ENCODE assay signal across 18 cellular contexts in the genomic region with DNA sequence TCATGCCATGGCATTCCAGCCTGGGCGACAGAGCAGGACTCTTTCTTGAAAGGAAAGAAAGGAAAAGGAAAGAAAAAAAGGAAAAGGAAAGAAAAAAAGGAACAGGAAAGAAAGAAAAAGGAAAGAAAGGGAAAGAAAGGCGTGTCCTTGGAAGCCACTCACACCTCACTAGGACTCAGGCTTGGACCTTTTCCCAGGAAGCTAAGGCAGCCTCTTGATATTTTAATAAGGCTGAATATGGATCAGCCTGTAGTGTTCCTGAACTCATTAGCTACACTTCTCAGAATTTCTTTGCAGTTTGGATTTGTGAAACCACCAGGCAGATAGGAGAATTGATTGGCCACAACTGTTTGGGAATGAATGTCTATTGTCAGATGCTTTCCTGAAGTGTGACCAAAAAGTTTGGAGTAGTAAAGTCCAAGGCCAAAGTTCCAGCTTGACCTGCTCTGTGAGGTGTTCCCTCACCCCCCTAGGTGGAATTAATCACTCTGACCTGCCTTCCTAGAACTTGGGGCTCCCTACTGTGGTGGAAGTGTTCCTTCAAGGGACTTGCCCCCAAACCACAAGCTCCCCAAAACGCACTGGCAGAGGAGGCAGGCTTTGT. TPM values are rescaled to one million over a fixed set of nuclear protein-coding genes. Genes with fewer than 3 reads are reported as not detected.
"Had no signal": no experiment of that assay in that cellular context is flagged by ENCODE, and none has a peak within 500 bp of the region (broad histone marks: within the 10 kb centered on the region; RNA-seq: fewer than 3 reads in every experiment).

No MANE protein-coding gene starts in this region.

- H3K9me3 ChIP-seq: adrenal gland, esophagus squamous epithelium, lower lobe of right lung, thyroid gland had no signal

- H3K27me3 Mint-ChIP-seq: natural killer cell treated with Interleukin-12 subunit alpha and Interleukin-12 subunit beta and Interleukin-15 and Interleukin-18, amount 100 ng/mL, for 72 hours had no signal

- H3K36me3 ChIP-seq: adrenal gland, esophagus squamous epithelium, lower lobe of right lung, thyroid gland, WERI-Rb-1 had no signal

- DNase-seq: activated CD4-positive, alpha-beta T cell treated with anti-CD3 and anti-CD28 coated beads, Interleukin-2, amount 50 U/mL, for 4 hours; activated gamma-delta T cell treated with Interleukin-2 at 50 U/mL for 16 hours; activated T-cell treated with anti-CD3 and anti-CD28 coated beads for 4 hours; adrenal gland; effector CD4-positive, alpha-beta T cell; esophagus squamous epithelium; lower lobe of right lung; stimulated activated CD4-positive, alpha-beta T cell treated with anti-CD3 and anti-CD28 coated beads, Interleukin-12 subunit alpha, Interleukin-12 subunit beta, amount 100 ng/mL, for 4 hours; stimulated activated CD4-positive, alpha-beta T cell treated with anti-CD3 and anti-CD28 coated beads, Interleukin-1b, Interleukin-23, amount 100 ng/mL, for 48 hours; stimulated activated CD8-positive, alpha-beta memory T cell treated with anti-CD3 and anti-CD28 coated beads, Interleukin-4, amount 100 ng/mL, for 48 hours; stimulated activated naive CD4-positive, alpha-beta T cell; T-helper 2 cell; thyroid gland; WERI-Rb-1 had no signal

- H3K9ac ChIP-seq: parathyroid adenoma had no signal

- H3K4me3 ChIP-seq: adrenal gland, esophagus squamous epithelium, lower lobe of right lung, thyroid gland had no signal

- ATAC-seq: activated naive CD4-positive, alpha-beta T cell treated with anti-CD3 and anti-CD28 coated beads, Interleukin-2, amount 50 U/mL, for 72 hours; natural killer cell treated with Interleukin-12 subunit alpha and Interleukin-12 subunit beta and Interleukin-15 and Interleukin-18, amount 100 ng/mL, for 72 hours had no signal

- H3K9me3 Mint-ChIP-seq: activated naive CD4-positive, alpha-beta T cell treated with anti-CD3 and anti-CD28 coated beads, Interleukin-2, amount 50 U/mL, for 72 hours; activated T-helper 1 cell treated with anti-CD3 and anti-CD28 coated beads, Interleukin-12 subunit alpha, Interleukin-12 subunit beta, Interleukin-2, Interleukin-4 antibody, amounts not matched to agents 30 ng/mL and 10 ng/mL and 1 ng/mL, durations not matched to agents 14 hours and 24 hours and 36 hours; natural killer cell treated with Interleukin-12 subunit alpha and Interleukin-12 subunit beta and Interleukin-15 and Interleukin-18, amount 100 ng/mL, for 72 hours had no signal

- H3K79me2 ChIP-seq: parathyroid adenoma had no signal

- H3K27ac Mint-ChIP-seq: activated naive CD4-positive, alpha-beta T cell treated with anti-CD3 and anti-CD28 coated beads, Interleukin-2, amount 50 U/mL, for 72 hours; activated T-helper 1 cell treated with anti-CD3 and anti-CD28 coated beads, Interleukin-12 subunit alpha, Interleukin-12 subunit beta, Interleukin-2, Interleukin-4 antibody, amounts not matched to agents 30 ng/mL and 10 ng/mL and 1 ng/mL, durations not matched to agents 14 hours and 24 hours and 36 hours; natural killer cell treated with Interleukin-12 subunit alpha and Interleukin-12 subunit beta and Interleukin-15 and Interleukin-18, amount 100 ng/mL, for 72 hours had no signal

- H3K36me3 Mint-ChIP-seq: activated naive CD4-positive, alpha-beta T cell treated with anti-CD3 and anti-CD28 coated beads, Interleukin-2, amount 50 U/mL, for 72 hours; natural killer cell treated with Interleukin-12 subunit alpha and Interleukin-12 subunit beta and Interleukin-15 and Interleukin-18, amount 100 ng/mL, for 72 hours had no signal

- H3K4me3 Mint-ChIP-seq: activated T-helper 1 cell treated with anti-CD3 and anti-CD28 coated beads, Interleukin-12 subunit alpha, Interleukin-12 subunit beta, Interleukin-2, Interleukin-4 antibody, amounts not matched to agents 30 ng/mL and 10 ng/mL and 1 ng/mL, durations not matched to agents 14 hours and 24 hours and 36 hours; natural killer cell treated with Interleukin-12 subunit alpha and Interleukin-12 subunit beta and Interleukin-15 and Interleukin-18, amount 100 ng/mL, for 72 hours had no signal

- H3K27me3 ChIP-seq: adrenal gland, thyroid gland had no signal

- H3K27ac ChIP-seq: adrenal gland, esophagus squamous epithelium, lower lobe of right lung, parathyroid adenoma, thyroid gland, WERI-Rb-1 had no signal

- H3K4me1 ChIP-seq: adrenal gland, lower lobe of right lung, parathyroid adenoma had no signal

- H2AFZ ChIP-seq: parathyroid adenoma had no signal

RNA-seq across cellular contexts. Expression of a gene that starts 45.5 kb away (rescaled TPM):
- total RNA-seq: natural killer cell treated with Interleukin-12 subunit alpha and Interleukin-12 subunit beta and Interleukin-15 and Interleukin-18, amount 100 ng/mL, for 72 hours had no signal
